ENCODE assay signal across 18 cellular contexts in the genomic region with DNA sequence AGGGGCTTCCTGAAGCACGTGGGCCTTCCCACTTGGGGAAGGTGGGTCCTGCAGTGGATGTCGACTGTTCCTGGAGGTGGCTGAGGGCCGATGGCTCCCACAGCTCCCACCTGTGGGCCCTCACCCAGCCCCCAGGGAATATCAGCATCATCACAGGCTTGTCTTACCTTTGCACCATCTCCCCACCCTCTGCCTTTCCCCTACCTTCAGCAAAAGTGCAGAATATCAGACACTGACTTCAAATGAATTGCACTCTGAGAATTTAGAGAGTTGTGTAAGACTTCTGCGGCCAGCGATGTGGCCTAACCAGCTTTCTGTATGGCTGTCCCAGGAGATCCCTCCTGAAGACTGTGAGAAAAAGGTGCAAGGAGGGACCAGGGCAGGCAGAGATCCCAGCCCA.
DNase-seq lines count a peak whose midpoint lies in the region; ATAC-seq and TF ChIP-seq lines count a peak whose summit lies in the region.
"Had no signal": no experiment of that assay in that cellular context is flagged by ENCODE, and none has a peak within 500 bp of the region (broad histone marks: within the 10 kb centered on the region; RNA-seq: fewer than 3 reads in every experiment).

No MANE protein-coding gene starts in this region.

- no peaks in the 10 kb centered on the region for H3K27me3 ChIP-seq in BLaER1

- no peak overlapping the region for H3K9ac ChIP-seq in BLaER1
- H3K9ac ChIP-seq: GM23248 had no signal

- peaks cover 9% of the 10 kb centered on the region for H3K36me3 Mint-ChIP-seq in IgD-negative memory B cell
- no peaks in the 10 kb centered on the region for H3K36me3 Mint-ChIP-seq in neural crest cell (ENCODE audit: low read depth)
- H3K36me3 Mint-ChIP-seq in stimulated activated effector memory CD8-positive, alpha-beta T cell treated with anti-CD3 and anti-CD28 coated beads, Interleukin-12 subunit alpha, Interleukin-12 subunit beta, amount 100 ng/mL, for 72 hours, result peaks cover 17% of the 10 kb centered on the region
- no peaks in the 10 kb centered on the region for H3K36me3 Mint-ChIP-seq in activated CD4-positive, alpha-beta T cell treated with anti-CD3 and anti-CD28 coated beads for 36 hours (ENCODE audit: low read depth)

- H3K4me3 ChIP-seq in BLaER1, result no peak overlapping the region
- H3K4me3 ChIP-seq: GM23248 had no signal

- DNase-seq in neural crest cell (ENCODE audit: low read depth, low spot score), result no peak
- DNase-seq in stimulated activated effector memory CD8-positive, alpha-beta T cell treated with anti-CD3 and anti-CD28 coated beads, Interleukin-12 subunit alpha, Interleukin-12 subunit beta, amount 100 ng/mL, for 72 hours (ENCODE audit: low spot score in 2 of 2), result no peak
- no peak for DNase-seq in NCI-H1092 (lab: John Stamatoyannopoulos, UW)
- no peak for DNase-seq in GM19238 (ENCODE audit: insufficient read length, low spot score)
- no peak for DNase-seq in activated CD4-positive, alpha-beta T cell treated with anti-CD3 and anti-CD28 coated beads for 36 hours
- DNase-seq: C1 segment of cervical spinal cord; Calu3; CD4-positive, alpha-beta memory T cell; COR-L47; DMS53; DMS79 treated with DMSO at 0.1 percent for 48 hours; GF-D8; GM23248; H7; HCEC 1CT had no signal

- H3K27ac Mint-ChIP-seq in IgD-negative memory B cell (peak overlapping the region in 2 of 3 donors; percentile 29 to 89), neural crest cell (ENCODE audit: unreplicated experiment) (peak overlapping the region; percentile 50)
- H3K27ac Mint-ChIP-seq in stimulated activated effector memory CD8-positive, alpha-beta T cell treated with anti-CD3 and anti-CD28 coated beads, Interleukin-12 subunit alpha, Interleukin-12 subunit beta, amount 100 ng/mL, for 72 hours, result peak overlapping the region; percentile 20
- H3K27ac Mint-ChIP-seq in activated CD4-positive, alpha-beta T cell treated with anti-CD3 and anti-CD28 coated beads for 36 hours, result no peak overlapping the region

- POLR2A ChIA-PET in activated CD4-positive, alpha-beta T cell treated with anti-CD3 and anti-CD28 coated beads for 36 hours (lab: Charles Lee), result interaction anchor here (0.5 kb wide), 1 partner anchor 48 kb away, joined by 3 read pairs; no protein-coding TSS in a partner anchor

- H4K20me1 ChIP-seq in BLaER1, result peaks cover 51% of the 10 kb centered on the region

- peaks cover 40% of the 10 kb centered on the region; the same call in 1 of the 2 replicates for H3K36me3 ChIP-seq in BLaER1

- H3K9me3 Mint-ChIP-seq in IgD-negative memory B cell, result no peaks in the 10 kb centered on the region
- no peaks in the 10 kb centered on the region for H3K9me3 Mint-ChIP-seq in neural crest cell
- no peaks in the 10 kb centered on the region for H3K9me3 Mint-ChIP-seq in stimulated activated effector memory CD8-positive, alpha-beta T cell treated with anti-CD3 and anti-CD28 coated beads, Interleukin-12 subunit alpha, Interleukin-12 subunit beta, amount 100 ng/mL, for 72 hours
- H3K9me3 Mint-ChIP-seq in activated CD4-positive, alpha-beta T cell treated with anti-CD3 and anti-CD28 coated beads for 36 hours (ENCODE audit: low read depth), result no peaks in the 10 kb centered on the region
- H3K9me3 Mint-ChIP-seq: CD4-positive, alpha-beta memory T cell had no signal

- no peak for ATAC-seq in stimulated activated effector memory CD8-positive, alpha-beta T cell treated with anti-CD3 and anti-CD28 coated beads, Interleukin-12 subunit alpha, Interleukin-12 subunit beta, amount 100 ng/mL, for 72 hours
- ATAC-seq in activated CD4-positive, alpha-beta T cell treated with anti-CD3 and anti-CD28 coated beads for 36 hours, result no peak
- no peak for ATAC-seq in GM19023 (IDR thresholded peaks at IDR 0.05; ENCODE audit: unreplicated experiment)

- CTCF ChIA-PET in activated CD4-positive, alpha-beta T cell treated with anti-CD3 and anti-CD28 coated beads for 36 hours (lab: Charles Lee), result interaction anchor here (0.6 kb wide), 1 partner anchor 32 kb away, joined by 3 read pairs; no protein-coding TSS in a partner anchor

- peaks cover 77% of the 10 kb centered on the region for H3K4me1 ChIP-seq in BLaER1

- H3K4me1 Mint-ChIP-seq in IgD-negative memory B cell (peaks cover 21 to 39% (median 26%) of the 10 kb centered on the region in 3 donors), neural crest cell (peaks cover 9% of the 10 kb centered on the region)
- peaks cover 58% of the 10 kb centered on the region for H3K4me1 Mint-ChIP-seq in stimulated activated effector memory CD8-positive, alpha-beta T cell treated with anti-CD3 and anti-CD28 coated beads, Interleukin-12 subunit alpha, Interleukin-12 subunit beta, amount 100 ng/mL, for 72 hours
- peaks cover 15% of the 10 kb centered on the region for H3K4me1 Mint-ChIP-seq in activated CD4-positive, alpha-beta T cell treated with anti-CD3 and anti-CD28 coated beads for 36 hours

- peak overlapping the region; percentile 78 for H3K27ac ChIP-seq in BLaER1
- H3K27ac ChIP-seq: GM23248 had no signal

- TF ChIP-seq CTCF in neural crest cell (conservative IDR thresholded peaks at IDR 0.05), result no peak

- peaks cover 1% of the 10 kb centered on the region for H3K27me3 Mint-ChIP-seq in IgD-negative memory B cell
- H3K27me3 Mint-ChIP-seq in neural crest cell (ENCODE audit: low read depth), result no peaks in the 10 kb centered on the region
- H3K27me3 Mint-ChIP-seq in activated CD4-positive, alpha-beta T cell treated with anti-CD3 and anti-CD28 coated beads for 36 hours, result no peaks in the 10 kb centered on the region
- H3K27me3 Mint-ChIP-seq: CD4-positive, alpha-beta memory T cell had no signal

- intact Hi-C loops in activated CD4-positive, alpha-beta T cell treated with anti-CD3 and anti-CD28 coated beads for 36 hours (cut with DNase I, micrococcal nuclease), result no loop called here

- H3K9me3 ChIP-seq in BLaER1, result no peaks in the 10 kb centered on the region

- H3K4me3 Mint-ChIP-seq in IgD-negative memory B cell (no peak overlapping the region), neural crest cell (no peak overlapping the region)
- no peak overlapping the region for H3K4me3 Mint-ChIP-seq in stimulated activated effector memory CD8-positive, alpha-beta T cell treated with anti-CD3 and anti-CD28 coated beads, Interleukin-12 subunit alpha, Interleukin-12 subunit beta, amount 100 ng/mL, for 72 hours
- H3K4me3 Mint-ChIP-seq in activated CD4-positive, alpha-beta T cell treated with anti-CD3 and anti-CD28 coated beads for 36 hours, result no peak overlapping the region

- peak overlapping the region; percentile 81; the same call in 1 of the 2 replicates for H3K4me2 ChIP-seq in BLaER1
